In the genomic region with DNA sequence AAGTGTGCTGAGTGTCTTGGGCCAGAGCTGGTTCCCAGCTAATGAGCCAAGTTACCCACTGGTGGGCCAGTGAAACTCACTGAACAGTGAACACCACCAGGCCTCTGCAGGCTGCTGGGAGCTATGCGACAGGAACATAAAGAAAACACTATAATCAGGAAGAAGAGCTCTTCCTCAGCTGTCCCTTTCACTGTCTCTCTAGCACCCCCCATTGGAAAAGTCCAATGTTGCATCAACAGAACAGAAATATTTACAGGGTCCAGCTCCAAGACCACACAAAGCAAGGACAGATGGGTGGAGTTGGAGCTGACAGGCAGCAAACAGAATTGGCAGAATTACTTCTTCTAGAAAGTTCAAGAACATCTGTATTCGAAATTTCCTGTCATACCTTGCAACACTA, we compare ENCODE assay signal across 11 cellular contexts.
DNase-seq lines count a peak whose midpoint lies in the region; ATAC-seq, FAIRE-seq and TF ChIP-seq lines count a peak whose summit lies in the region.
"Had no signal": no experiment of that assay in that cellular context is flagged by ENCODE, and none has a peak within 500 bp of the region (broad histone marks: within the 10 kb centered on the region; RNA-seq: fewer than 3 reads in every experiment).

No MANE protein-coding gene starts in this region.

- H3K4me3 ChIP-seq in SJCRH30 (no peak overlapping the region), left lung (no peak overlapping the region)

- H3K4me1 ChIP-seq in SJCRH30 (no peaks in the 10 kb centered on the region), left lung (no peaks in the 10 kb centered on the region)

- no peak for FAIRE-seq in D721Med (lab: Jason Lieb, UNC)

- no peak overlapping the region for H3K4me3 Mint-ChIP-seq in natural killer cell
- H3K4me3 Mint-ChIP-seq: stimulated activated naive CD8-positive, alpha-beta T cell treated with anti-CD3 and anti-CD28 coated beads, Interleukin-15, Interleukin-2, amounts not matched to agents 100 ng/mL and 50 ng/mL, for 24 hours had no signal

- ATAC-seq in left lung = no peak
- ATAC-seq in natural killer cell = no peak

- peaks cover 6% of the 10 kb centered on the region for H3K36me3 Mint-ChIP-seq in natural killer cell

- TF ChIP-seq CTCF in D721Med (IDR thresholded peaks at IDR 0.05; ENCODE audit: insufficient read depth, missing control alignments) (peak; percentile 8), left lung (IDR thresholded peaks at IDR 0.05) (no peak), natural killer cell (IDR thresholded peaks at IDR 0.05) (no peak)

- H3K27ac Mint-ChIP-seq in natural killer cell = no peak overlapping the region
- H3K27ac Mint-ChIP-seq: stimulated activated naive CD8-positive, alpha-beta T cell treated with anti-CD3 and anti-CD28 coated beads, Interleukin-15, Interleukin-2, amounts not matched to agents 100 ng/mL and 50 ng/mL, for 24 hours had no signal

- intact Hi-C loops in left lung (cut with DNase I) = no loop called here
- intact Hi-C loops in natural killer cell (cut with micrococcal nuclease) = no loop called here

- no peaks in the 10 kb centered on the region for H3K27me3 ChIP-seq in SJCRH30
- H3K27me3 ChIP-seq in left lung = no peaks in the 10 kb centered on the region

- no peaks in the 10 kb centered on the region for H3K27me3 Mint-ChIP-seq in natural killer cell (ENCODE audit: low read depth in 2 of 2)

- H3K27ac ChIP-seq in SJCRH30 (no peak overlapping the region), left lung (no peak overlapping the region)

- H3K9me3 ChIP-seq in SJCRH30 (replicated peaks) = no peaks in the 10 kb centered on the region
- H3K9me3 ChIP-seq in left lung = peaks cover 0 to 7% of the 10 kb centered on the region in 2 donors

- peaks cover 3 to 4% of the 10 kb centered on the region in 2 donors for H3K9me3 Mint-ChIP-seq in natural killer cell

- H3K4me1 Mint-ChIP-seq in natural killer cell = no peaks in the 10 kb centered on the region

- H3K36me3 ChIP-seq in SJCRH30 (no peaks in the 10 kb centered on the region), left lung (no peaks in the 10 kb centered on the region)

- DNase-seq in D721Med (ENCODE audit: insufficient read length, low spot score) = no peak
- DNase-seq in HT-29 (ENCODE audit: low spot score) = peak; percentile 11
- peak; percentile 6 to 41 for DNase-seq in SJCRH30
- peak; percentile 6 for DNase-seq in iris pigment epithelial cell (ENCODE audit: low read depth)
- DNase-seq in NOMO-1 treated with dmso at 0.1 percent for 144 hours (lab: John Stamatoyannopoulos, UW; ENCODE audit: unreplicated experiment) = no peak
- no peak for DNase-seq in left lung
- DNase-seq in COLO829 (ENCODE audit: low spot score) = no peak
- DNase-seq in natural killer cell = no peak
- DNase-seq: DND-41, NCI-H226 had no signal

Comparison
In these comparisons a context has a peak if more than half of its experiments do, and no peak if none do; other contexts are left out.
1. DNase-seq: peak in HT-29 (single experiment), SJCRH30 (2 of 2) and iris pigment epithelial cell (single experiment); none in D721Med (single experiment), NOMO-1 treated with dmso at 0.1 percent for 144 hours (single experiment), left lung (0 of 2), COLO829 (single experiment) and natural killer cell (single experiment).